8 cellular contexts compared by ENCODE assay signal in genomic region chr15:55288006-55288717, GRCh38. TPM values are rescaled to one million over a fixed set of nuclear protein-coding genes. Genes with fewer than 3 reads are reported as not detected.
DNase-seq lines count a peak whose midpoint lies in the region; ATAC-seq and TF ChIP-seq lines count a peak whose summit lies in the region.

No MANE protein-coding gene starts in this region.

- CTCF ChIA-PET in T-cell (lab: Charles Lee), result interaction anchor here (0.6 to 1.3 kb wide), 6 partner anchors 11 to 71 kb away, joined by 3 to 5 read pairs (median 4); no protein-coding TSS in a partner anchor

- no peaks in the 10 kb centered on the region for H3K9me3 Mint-ChIP-seq in T-cell

- H3K36me3 ChIP-seq in esophagus muscularis mucosa, result peaks cover 0 to 3% (median 0%) of the 10 kb centered on the region in 4 donors

- DNase-seq in GM12865 (ENCODE audit: low read depth) (no peak), T-cell (no peak), esophagus muscularis mucosa (ENCODE audit: extremely low spot score) (peak; percentile 26), skeletal muscle cell (ENCODE audit: low read depth) (no peak), NCI-H446 (lab: John Stamatoyannopoulos, UW) (no peak), NCI-H1436 treated with DMSO at 0.1 percent for 48 hours (lab: John Stamatoyannopoulos, UW) (no peak)

- POLR2A ChIA-PET in T-cell (lab: Charles Lee), result interaction anchor here (0.6 to 1.7 kb wide), 4 partner anchors 16 to 104 kb away, joined by 3 to 5 read pairs (median 4); no protein-coding TSS in a partner anchor

- H3K27me3 Mint-ChIP-seq in T-cell, result no peaks in the 10 kb centered on the region

- no peaks in the 10 kb centered on the region for H3K27me3 ChIP-seq in esophagus muscularis mucosa

- H3K4me1 ChIP-seq in esophagus muscularis mucosa, result peaks cover 8 to 43% (median 29%) of the 10 kb centered on the region in 4 donors

- H3K4me1 Mint-ChIP-seq in T-cell, result peaks cover 53 to 60% (median 58%) of the 10 kb centered on the region in 3 donors

- 87% methylated on average over 8 of the region's 8 CpGs for WGBS in esophagus muscularis mucosa

- no peak for TF ChIP-seq EP300 in esophagus muscularis mucosa (IDR thresholded peaks at IDR 0.05)

- TF ChIP-seq CTCF in GM12865 (IDR thresholded peaks at IDR 0.05; ENCODE audit: insufficient read depth, low read depth, low read length, missing control alignments) (no peak), esophagus muscularis mucosa (IDR thresholded peaks at IDR 0.05) (no peak)

- peaks cover 10% of the 10 kb centered on the region for H3K36me3 Mint-ChIP-seq in T-cell

- no peaks in the 10 kb centered on the region for H3K9me3 ChIP-seq in esophagus muscularis mucosa

- peak overlapping the region; percentile 89 to 99 for H3K27ac Mint-ChIP-seq in T-cell

- H3K4me3 Mint-ChIP-seq in T-cell, result peak overlapping the region; percentile 92 to 94 (median 93)

- TF ChIP-seq POLR2A in esophagus muscularis mucosa (IDR thresholded peaks at IDR 0.05; ENCODE audit: low read depth), result no peak

- ATAC-seq in T-cell (replicated peaks in 1 of 4) (no peak), HG02970 (IDR thresholded peaks at IDR 0.05; ENCODE audit: low FRiP score, unreplicated experiment) (no peak), HG02938 (IDR thresholded peaks at IDR 0.05; ENCODE audit: unreplicated experiment) (no peak)

- H3K27ac ChIP-seq in esophagus muscularis mucosa (replicated peaks in 1 of 4), result peak overlapping the region in 3 of 4 donors; percentile 88 to 98 (median 89)

- intact Hi-C loops in esophagus muscularis mucosa (cut with DNase I), result no loop called here

- peak overlapping the region; percentile 77 for H3K4me3 ChIP-seq in GM12865 (ENCODE audit: low read depth, low read length)
- peak overlapping the region; percentile 72 to 98 (median 83) for H3K4me3 ChIP-seq in esophagus muscularis mucosa
- peak overlapping the region; percentile 83 for H3K4me3 ChIP-seq in skeletal muscle cell (ENCODE audit: low read depth, low read length)

RNA-seq across cellular contexts. Expression of gene RAB27A, which starts 1.5 kb away (rescaled TPM):
- total RNA-seq in T-cell, result 10 to 100 TPM; 29.7 to 47.2 (median 35.2) TPM
- 10 to 100 TPM; 15.8 to 22.0 (median 19.8) TPM for total RNA-seq in esophagus muscularis mucosa

RNA-seq across cellular contexts. Expression of gene PIGBOS1, which starts 30.8 kb away (rescaled TPM):
- 10 to 100 TPM; 10.0 to 24.4 (median 16.7) TPM for total RNA-seq in T-cell
- 10 to 100 TPM; 10.6 to 21.6 (median 14.4) TPM for total RNA-seq in esophagus muscularis mucosa

RNA-seq across cellular contexts. Expression of gene PIGB, which starts 30.9 kb away (rescaled TPM):
- 10 to 100 TPM; 16.3 to 28.2 (median 20.1) TPM for total RNA-seq in T-cell
- total RNA-seq in esophagus muscularis mucosa, result 1 to 10 TPM; 4.5 to 9.6 (median 6.5) TPM
